17 cellular contexts compared by ENCODE assay signal in genomic region chr1:230379928-230380327, GRCh38. TPM values are rescaled to one million over a fixed set of nuclear protein-coding genes. Genes with fewer than 3 reads are reported as not detected.
DNase-seq lines count a peak whose midpoint lies in the region; ATAC-seq and TF ChIP-seq lines count a peak whose summit lies in the region.
"Had no signal": no experiment of that assay in that cellular context is flagged by ENCODE, and none has a peak within 500 bp of the region (broad histone marks: within the 10 kb centered on the region; RNA-seq: fewer than 3 reads in every experiment).

No MANE protein-coding gene starts in this region.

- H3K4me1 ChIP-seq in BE2C = peaks cover 15% of the 10 kb centered on the region
- H3K4me1 ChIP-seq in body of pancreas = peaks cover 44% of the 10 kb centered on the region
- H3K4me1 ChIP-seq in stomach = peaks cover 0 to 11% (median 5%) of the 10 kb centered on the region in 4 donors

- H3K27me3 ChIP-seq in BE2C (no peaks in the 10 kb centered on the region), body of pancreas (no peaks in the 10 kb centered on the region), stomach (no peaks in the 10 kb centered on the region)
- H3K27me3 ChIP-seq: BLaER1 treated with 17β-estradiol and CSF1 and Interleukin-3, amounts not matched to agents 10 nM and 100 nM had no signal

- no peaks in the 10 kb centered on the region; the same call in 1 of the 2 replicates for H3K9me3 ChIP-seq in BE2C
- H3K9me3 ChIP-seq in body of pancreas = no peaks in the 10 kb centered on the region
- peaks cover 6 to 18% (median 15%) of the 10 kb centered on the region in 4 donors for H3K9me3 ChIP-seq in stomach

- ATAC-seq in body of pancreas = no peak
- ATAC-seq in GM19452 (IDR thresholded peaks at IDR 0.05; ENCODE audit: unreplicated experiment) = no peak
- ATAC-seq: CD8-positive, alpha-beta T cell had no signal

- H3K36me3 ChIP-seq in BE2C (no peaks in the 10 kb centered on the region; the same call in 1 of the 2 replicates), body of pancreas (replicated peaks in 1 of 2; ENCODE audit: insufficient read depth in 1 of 2, low read depth in 2 of 2) (no peaks in the 10 kb centered on the region), stomach (no peaks in the 10 kb centered on the region)

- H3K4me3 ChIP-seq in BE2C (ENCODE audit: low read depth, low read length) (no peak overlapping the region), body of pancreas (no peak overlapping the region), stomach (no peak overlapping the region)

- intact Hi-C loops in body of pancreas (cut with DNase I) (no loop called here), stomach (cut with DNase I; ENCODE audit: low total_unique reads) (no loop called here)

- WGBS in body of pancreas, 2 donors = 43 to 65% methylated on average over 1 of the region's 1 CpG
- WGBS in stomach, 5 donors = 32 to 51% (median 39%) methylated on average over 1 of the region's 1 CpG

- H3K27ac ChIP-seq in body of pancreas (peak overlapping the region; percentile 60 to 80 (median 74)), stomach (no peak overlapping the region)
- H3K27ac ChIP-seq: BLaER1 treated with 17β-estradiol and CSF1 and Interleukin-3, amounts not matched to agents 10 nM and 100 nM had no signal

- DNase-seq in BE2C (peak; percentile 37), NCI-H146 (lab: John Stamatoyannopoulos, UW) (peak; percentile 70), NCI-H69 (lab: John Stamatoyannopoulos, UW) (peak; percentile 95), body of pancreas (no peak), Kasumi-1 (lab: John Stamatoyannopoulos, UW) (no peak), stomach (no peak), kidney glomerular epithelial cell (lab: John Stamatoyannopoulos, UW) (no peak)
- DNase-seq: 8988T; ACHN; Caco-2; Calu3; CD4-positive, alpha-beta T cell; CD8-positive, alpha-beta T cell; DMS79 treated with DMSO at 0.1 percent for 48 hours; GF-D8 had no signal

- TF ChIP-seq POLR2A in body of pancreas (IDR thresholded peaks at IDR 0.05) (no peak), stomach (IDR thresholded peaks at IDR 0.05) (no peak)

- TF ChIP-seq CTCF in BE2C (IDR thresholded peaks at IDR 0.05; ENCODE audit: low read depth, low read length) (no peak), body of pancreas (IDR thresholded peaks at IDR 0.05) (no peak), stomach (IDR thresholded peaks at IDR 0.05) (no peak)

- no peak for TF ChIP-seq EP300 in stomach (IDR thresholded peaks at IDR 0.05)

RNA-seq across cellular contexts. Expression of gene PGBD5, which starts 46.2 kb away (rescaled TPM):
- polyA plus RNA-seq in BE2C (2012; ENCODE audit: insufficient read depth, insufficient read length, low read depth) = 7.0 TPM
- 1 to 10 TPM; 2.6 to 4.3 TPM for total RNA-seq in body of pancreas
- total RNA-seq in stomach = under 1 TPM; under 0.01 to 0.87 (median 0.37) TPM
- 1 to 10 TPM in 1 of 3 donors, under 1 TPM in 2; 0.20 to 1.2 (median 0.31) TPM for polyA plus RNA-seq in stomach
- total RNA-seq: CD4-positive, alpha-beta T cell; CD8-positive, alpha-beta T cell had no signal

Comparison
In these comparisons a context has a peak if more than half of its experiments do, and no peak if none do; other contexts are left out.
1. DNase-seq: peak in BE2C (single experiment), NCI-H146 (single experiment) and NCI-H69 (single experiment); none in body of pancreas (0 of 4), Kasumi-1 (0 of 2), stomach (single experiment) and kidney glomerular epithelial cell (single experiment).
2. H3K27ac ChIP-seq: peak in body of pancreas (4 of 4); none in stomach (0 of 5).